In the genomic region with DNA sequence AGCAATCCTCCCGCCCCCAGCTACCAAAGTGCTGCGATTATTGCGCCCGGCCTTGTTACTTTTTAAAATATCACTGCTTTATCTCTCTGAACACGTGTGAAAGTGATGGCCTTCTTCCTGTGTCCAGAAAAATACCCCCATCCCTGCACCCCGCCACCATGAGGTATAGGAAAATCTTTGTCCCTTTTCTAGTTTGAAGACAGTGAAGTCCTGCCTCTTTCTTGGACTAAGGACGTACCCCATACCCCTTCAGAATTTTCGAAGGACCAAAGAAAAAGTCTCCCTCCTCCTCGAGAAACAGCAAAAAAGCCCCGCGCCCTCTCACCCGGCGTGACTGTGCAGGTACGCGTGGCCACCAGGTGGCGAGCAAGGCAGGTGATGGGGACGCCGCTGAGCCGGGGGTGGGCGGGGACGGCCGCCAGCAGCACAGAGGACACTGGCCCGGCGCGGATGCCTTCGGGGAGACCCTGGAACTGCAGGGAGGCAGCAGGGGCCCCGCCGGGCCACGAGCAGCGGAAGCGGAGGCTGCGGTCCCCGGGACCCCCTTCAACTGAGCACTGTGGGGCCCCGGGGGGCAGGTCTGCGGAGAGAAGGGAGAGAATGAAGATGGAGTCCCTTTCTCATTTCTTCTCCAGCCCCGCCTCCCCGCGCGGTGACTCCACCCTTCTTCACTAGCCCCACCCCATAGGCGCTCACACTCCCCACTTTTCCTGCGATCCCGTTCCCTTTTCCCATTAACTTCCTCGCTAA, we compare ENCODE assay signal across 8 cellular contexts. TPM values are rescaled to one million over a fixed set of nuclear protein-coding genes. Genes with fewer than 3 reads are reported as not detected.
DNase-seq lines count a peak whose midpoint lies in the region; ATAC-seq lines count a peak whose summit lies in the region.

No MANE protein-coding gene starts in this region.

- H3K27ac Mint-ChIP-seq in T-helper 17 cell, result peak overlapping the region; percentile 69

- H4K20me1 ChIP-seq in Karpas-422 (ENCODE audit: insufficient read depth, low read depth, low read length), result no peaks in the 10 kb centered on the region

- DNase-seq in DMS79 treated with DMSO at 0.1 percent for 48 hours (lab: John Stamatoyannopoulos, UW), result peak; percentile 79
- DNase-seq in Karpas-422, result peak; percentile 97
- DNase-seq in T-helper 17 cell, result peak; percentile 77 to 81 (median 80)
- DNase-seq in amniotic stem cell (lab: John Stamatoyannopoulos, UW), result peak; percentile 51
- DNase-seq in right cardiac atrium, result peak; percentile 88 to 95 (median 93)
- peak; percentile 22 for DNase-seq in pulmonary artery endothelial cell (ENCODE audit: low read depth, low spot score)

- 4% methylated on average over 43 of the region's 43 CpGs for WGBS in right cardiac atrium
- WGBS in urinary bladder, result 5% methylated on average over 43 of the region's 43 CpGs

- H3K4me3 Mint-ChIP-seq in T-helper 17 cell, result peak overlapping the region; percentile 96

- no peaks in the 10 kb centered on the region for H3K9me2 ChIP-seq in Karpas-422 (replicated peaks; ENCODE audit: insufficient read depth, low read length)

- intact Hi-C loops in right cardiac atrium (cut with DNase I), result loop anchor here in 1 of 4 donors (1.0 to 10.0 kb wide), 3 partner anchors 28 to 316 kb away; partner anchors contain the start of genes C19orf84 and ETFB

- peak overlapping the region; percentile 50 for H2AFZ ChIP-seq in Karpas-422 (ENCODE audit: low read length)

- H3K36me3 ChIP-seq in Karpas-422 (ENCODE audit: insufficient read depth, low read length) (no peaks in the 10 kb centered on the region), urinary bladder (ENCODE audit: insufficient read depth) (no peaks in the 10 kb centered on the region)

- H3K9me3 ChIP-seq in Karpas-422 (ENCODE audit: low read length) (no peaks in the 10 kb centered on the region), T-helper 17 cell (ENCODE audit: control insufficient read depth, low read length, poor library complexity, severe bottlenecking) (no peaks in the 10 kb centered on the region), right cardiac atrium (ENCODE audit: control insufficient read depth, low read length) (no peaks in the 10 kb centered on the region)

- H3K79me2 ChIP-seq in Karpas-422 (ENCODE audit: low read length), result no peaks in the 10 kb centered on the region

- H3K27me3 ChIP-seq in Karpas-422 (ENCODE audit: low read length) (no peaks in the 10 kb centered on the region), right cardiac atrium (ENCODE audit: control insufficient read depth, insufficient read depth) (no peaks in the 10 kb centered on the region)

- peaks cover 2% of the 10 kb centered on the region for H3K36me3 Mint-ChIP-seq in T-helper 17 cell (ENCODE audit: low read depth)

- H3K27ac ChIP-seq in Karpas-422 (ENCODE audit: low read length), result peak overlapping the region; percentile 30; the same call in 1 of the 2 replicates
- no peak overlapping the region for H3K27ac ChIP-seq in right cardiac atrium (ENCODE audit: low read length)
- H3K27ac ChIP-seq in urinary bladder (ENCODE audit: low read depth), result no peak overlapping the region

- H3K4me1 Mint-ChIP-seq in T-helper 17 cell, result peaks cover 15% of the 10 kb centered on the region

- ATAC-seq in GM21576 (IDR thresholded peaks at IDR 0.05; ENCODE audit: unreplicated experiment), result peak; percentile 40
- ATAC-seq in T-helper 17 cell, result peak; percentile 83
- peak; percentile 78 to 83 for ATAC-seq in right cardiac atrium

- H3K27me3 Mint-ChIP-seq in T-helper 17 cell, result peaks cover 11% of the 10 kb centered on the region

- H3K4me3 ChIP-seq in Karpas-422 (ENCODE audit: low read length) (peak overlapping the region; percentile 66), right cardiac atrium (ENCODE audit: low read length) (peak overlapping the region; percentile 62), urinary bladder (ENCODE audit: low read depth, low read length) (peak overlapping the region; percentile 53)

- peak overlapping the region; percentile 65 for H3K4me2 ChIP-seq in Karpas-422 (ENCODE audit: low read depth, low read length, poor library complexity, severe bottlenecking)

- peaks cover 31% of the 10 kb centered on the region for H3K4me1 ChIP-seq in Karpas-422 (ENCODE audit: low read length)
- H3K4me1 ChIP-seq in right cardiac atrium (ENCODE audit: control insufficient read depth, insufficient read depth, low read length), result no peaks in the 10 kb centered on the region
- H3K4me1 ChIP-seq in urinary bladder (ENCODE audit: insufficient read depth), result no peaks in the 10 kb centered on the region

- peak overlapping the region; percentile 67 for H3K9ac ChIP-seq in Karpas-422 (ENCODE audit: low read length)

RNA-seq across cellular contexts. Expression of gene VSIG10L, which starts 3.2 kb away (rescaled TPM):
- 5.7 and 6.6 TPM in 2 replicates for total RNA-seq in Karpas-422 (2014; rRNA removed; shearing (Covaris generic); ENCODE audit: low replicate concordance)
- under 1 TPM in 1 of 2 donors, not detected in 1; 0.22 TPM for total RNA-seq in T-helper 17 cell
- total RNA-seq in right cardiac atrium, result 1 to 10 TPM in 3 of 4 donors, under 1 TPM in 1; 0.85 to 2.2 (median 1.6) TPM
- 2.0 TPM for polyA plus RNA-seq in right cardiac atrium
- total RNA-seq in pulmonary artery endothelial cell, result 0.04 and 0.07 TPM in 2 replicates
- 0.74 TPM for total RNA-seq in urinary bladder
- polyA plus RNA-seq in urinary bladder, result 3.7 TPM

RNA-seq across cellular contexts. Expression of gene IGLON5, which starts 27.3 kb away (rescaled TPM):
- total RNA-seq in Karpas-422 (2014; rRNA removed; shearing (Covaris generic); ENCODE audit: low replicate concordance), result not detected in 2 replicates
- total RNA-seq in T-helper 17 cell (not detected), right cardiac atrium (under 1 TPM in 1 of 4 donors, not detected in 3; 0.31 TPM), pulmonary artery endothelial cell (not detected in 2 replicates), urinary bladder (0.21 TPM)
- polyA plus RNA-seq in right cardiac atrium (0.07 TPM), urinary bladder (0.25 TPM)

RNA-seq across cellular contexts. Expression of gene ETFB, which starts 27.4 kb away (rescaled TPM):
- 112 and 231 TPM in 2 replicates for total RNA-seq in Karpas-422 (2014; rRNA removed; shearing (Covaris generic); ENCODE audit: low replicate concordance)
- total RNA-seq in T-helper 17 cell, result 10 to 100 TPM; 35.6 to 36.1 TPM
- total RNA-seq in right cardiac atrium, result 100 to 1,000 TPM; 240 to 296 (median 258) TPM
- polyA plus RNA-seq in right cardiac atrium, result 452 TPM
- 65.6 and 66.1 TPM in 2 replicates for total RNA-seq in pulmonary artery endothelial cell
- 25.1 TPM for total RNA-seq in urinary bladder
- polyA plus RNA-seq in urinary bladder, result 121 TPM

RNA-seq across cellular contexts. Expression of gene CLDND2, which starts 30.1 kb away (rescaled TPM):
- total RNA-seq in Karpas-422 (2014; rRNA removed; shearing (Covaris generic); ENCODE audit: low replicate concordance), result 2.3 TPM in 1 of 2 replicates, not detected in the other
- total RNA-seq in T-helper 17 cell (under 1 TPM; 0.34 to 0.57 TPM), right cardiac atrium (1 to 10 TPM; 1.1 to 2.5 (median 2.2) TPM), pulmonary artery endothelial cell (not detected in 2 replicates), urinary bladder (not detected)
- polyA plus RNA-seq in right cardiac atrium (0.45 TPM), urinary bladder (0.85 TPM)

RNA-seq across cellular contexts. Expression of gene NKG7, which starts 33.7 kb away (rescaled TPM):
- not detected in 2 replicates for total RNA-seq in Karpas-422 (2014; rRNA removed; shearing (Covaris generic); ENCODE audit: low replicate concordance)
- total RNA-seq in T-helper 17 cell (10 to 100 TPM; 10.7 to 13.0 TPM), right cardiac atrium (1 to 10 TPM in 3 of 4 donors, under 1 TPM in 1; 0.89 to 3.1 (median 1.7) TPM), pulmonary artery endothelial cell (not detected in 2 replicates), urinary bladder (1.3 TPM)
- polyA plus RNA-seq in right cardiac atrium (1.7 TPM), urinary bladder (5.1 TPM)

Comparison
In these comparisons a context has a peak if more than half of its experiments do, and no peak if none do; other contexts are left out.
1. DNase-seq: peak in every context shown above with its lines; median percentile 97 in Karpas-422; 93 in right cardiac atrium; 80 in T-helper 17 cell; 79 in DMS79 treated with DMSO at 0.1 percent for 48 hours; 51 in amniotic stem cell; 22 in pulmonary artery endothelial cell.